31 cellular contexts compared by ENCODE assay signal in the genomic region with DNA sequence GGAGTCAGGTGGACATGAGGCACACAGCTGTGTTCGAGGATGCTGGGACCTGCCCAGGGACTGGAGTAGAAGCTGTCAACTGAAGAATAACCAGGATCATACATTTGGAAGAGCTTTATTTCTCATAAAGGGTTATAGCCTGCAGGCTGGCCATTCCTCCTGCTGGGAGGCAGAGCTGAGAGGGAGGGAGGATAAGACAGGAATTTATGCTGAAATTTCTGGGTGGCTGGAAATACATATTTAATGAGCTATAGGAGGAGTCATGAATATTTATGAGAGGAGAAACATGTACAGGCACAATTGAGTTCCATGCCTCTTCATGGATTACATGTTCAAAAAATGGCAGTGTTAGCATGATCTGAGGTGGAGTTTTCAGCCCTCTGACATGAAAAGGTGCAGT.
DNase-seq lines count a peak whose midpoint lies in the region; ATAC-seq and TF ChIP-seq lines count a peak whose summit lies in the region.
"Had no signal": no experiment of that assay in that cellular context is flagged by ENCODE, and none has a peak within 500 bp of the region (broad histone marks: within the 10 kb centered on the region; RNA-seq: fewer than 3 reads in every experiment).

No MANE protein-coding gene starts in this region.

- H3K4me1 ChIP-seq in mammary epithelial cell (ENCODE audit: insufficient read depth, low read length) (peaks cover 17% of the 10 kb centered on the region), Loucy (ENCODE audit: insufficient read depth, low read length, poor library complexity, severe bottlenecking) (peaks cover 61% of the 10 kb centered on the region), osteoblast (ENCODE audit: insufficient read depth, low read length) (no peaks in the 10 kb centered on the region)
- H3K4me1 ChIP-seq: adrenal gland had no signal

- H3K9me2 ChIP-seq in Loucy (replicated peaks; ENCODE audit: low read depth, low read length), result no peaks in the 10 kb centered on the region

- dilution Hi-C loops in mammary epithelial cell (cut with HindIII; ENCODE audit: low sequenced_read_pairs), result loop anchor here (5.0 kb wide), 1 partner anchor 43 kb away; no protein-coding TSS in a partner anchor

- no peaks in the 10 kb centered on the region for H3K27me3 Mint-ChIP-seq in MCF 10A (ENCODE audit: insufficient read depth, unreplicated experiment)
- H3K27me3 Mint-ChIP-seq in endothelial cell (ENCODE audit: unreplicated experiment), result peaks cover 11% of the 10 kb centered on the region
- H3K27me3 Mint-ChIP-seq in stimulated activated naive CD8-positive, alpha-beta T cell treated with anti-CD3 and anti-CD28 coated beads, Interleukin-15, amount 100 ng/mL, for 72 hours, result no peaks in the 10 kb centered on the region
- H3K27me3 Mint-ChIP-seq: dendritic cell treated with granulocyte-macrophage colony-stimulating factor and Interleukin-4, amounts not matched to agents 40 ng/mL and 50 ng/mL, for 4 days had no signal

- H3K4me1 Mint-ChIP-seq in MCF 10A (ENCODE audit: insufficient read depth, unreplicated experiment) (peaks cover 19% of the 10 kb centered on the region), endothelial cell (ENCODE audit: unreplicated experiment) (peaks cover 11% of the 10 kb centered on the region)
- peaks cover 26% of the 10 kb centered on the region for H3K4me1 Mint-ChIP-seq in stimulated activated naive CD8-positive, alpha-beta T cell treated with anti-CD3 and anti-CD28 coated beads, Interleukin-15, amount 100 ng/mL, for 72 hours
- H3K4me1 Mint-ChIP-seq: activated B cell treated with CpG ODN at 0.5 μM for 24 hours had no signal

- no peak for ATAC-seq in stimulated activated naive CD8-positive, alpha-beta T cell treated with anti-CD3 and anti-CD28 coated beads, Interleukin-15, amount 100 ng/mL, for 72 hours
- ATAC-seq in HG02588 (IDR thresholded peaks at IDR 0.05; ENCODE audit: unreplicated experiment), result no peak
- ATAC-seq: foreskin keratinocyte, heart right ventricle, left ventricle myocardium superior had no signal

- H3K9ac ChIP-seq in mammary epithelial cell (ENCODE audit: insufficient read depth, low read length) (no peak overlapping the region), Loucy (ENCODE audit: low read depth, low read length, poor library complexity, severe bottlenecking) (peak overlapping the region; percentile 30)
- H3K9ac ChIP-seq: BLaER1 treated with 17β-estradiol and CSF1 and Interleukin-3, amounts not matched to agents 10 nM and 100 nM had no signal

- POLR2A ChIA-PET in MCF 10A (lab: Yijun Ruan, JAX), result interaction anchor here (1.2 to 1.3 kb wide), 2 partner anchors 9 to 13 kb away, joined by 3 to 4 read pairs; no protein-coding TSS in a partner anchor

- no peaks in the 10 kb centered on the region for H3K27me3 ChIP-seq in mammary epithelial cell (ENCODE audit: insufficient read depth, low read length)
- H3K27me3 ChIP-seq in Loucy (ENCODE audit: insufficient read depth, low read length, poor library complexity, severe bottlenecking), result no peaks in the 10 kb centered on the region
- H3K27me3 ChIP-seq in osteoblast (ENCODE audit: insufficient read depth, low read length), result no peaks in the 10 kb centered on the region
- H3K27me3 ChIP-seq: adrenal gland; BLaER1 treated with 17β-estradiol and CSF1 and Interleukin-3, amounts not matched to agents 10 nM and 100 nM; foreskin keratinocyte; upper lobe of left lung had no signal

- H3K27ac ChIP-seq in mammary epithelial cell (ENCODE audit: insufficient read depth, low read depth, low read length) (no peak overlapping the region), osteoblast (ENCODE audit: low read depth, low read length) (no peak overlapping the region)
- H3K27ac ChIP-seq: adrenal gland, esophagus squamous epithelium, foreskin keratinocyte, heart right ventricle, upper lobe of left lung had no signal

- DNase-seq in MCF 10A (ENCODE audit: unreplicated experiment) (no peak), mammary epithelial cell (no peak), endothelial cell (ENCODE audit: low spot score) (no peak), osteoblast (ENCODE audit: insufficient read length, low spot score, missing footprints) (no peak)
- DNase-seq in stimulated activated naive CD8-positive, alpha-beta T cell treated with anti-CD3 and anti-CD28 coated beads, Interleukin-15, amount 100 ng/mL, for 72 hours, result no peak
- DNase-seq: activated B cell treated with CpG ODN at 0.5 μM for 24 hours; activated CD4-positive, alpha-beta T cell treated with anti-CD3 and anti-CD28 coated beads, Interleukin-2, amount 50 U/mL, for 1 hour; activated CD8-positive, alpha-beta memory T cell treated with anti-CD3 and anti-CD28 coated beads, Interleukin-2, amount 50 U/mL, for 4 hours; adrenal gland; Calu3; DMS79 treated with DMSO at 0.1 percent for 48 hours; esophagus squamous epithelium; foreskin keratinocyte; GF-D8; heart right ventricle; kidney; left ventricle myocardium superior; NCI-H1092; NCI-H187 treated with DMSO at 0.1 percent for 48 hours; NCI-H2171; NCI-H510A; occipital lobe; stimulated activated CD4-positive, alpha-beta T cell treated with anti-CD3 and anti-CD28 coated beads, Interleukin-15, amount 100 ng/mL, for 24 hours; stimulated activated CD4-positive, alpha-beta T cell treated with anti-CD3 and anti-CD28 coated beads, Interleukin-4, amount 100 ng/mL, for 4 hours; SW 1271; upper lobe of left lung had no signal

- no peaks in the 10 kb centered on the region for H3F3A ChIP-seq in Loucy (ENCODE audit: low read depth)

- H3K36me3 Mint-ChIP-seq in MCF 10A (ENCODE audit: insufficient read depth, unreplicated experiment), result peaks cover 6% of the 10 kb centered on the region
- peaks cover 20% of the 10 kb centered on the region for H3K36me3 Mint-ChIP-seq in endothelial cell (ENCODE audit: low read depth, unreplicated experiment)

- H3K4me2 ChIP-seq in mammary epithelial cell (ENCODE audit: insufficient read depth, low read depth, low read length) (no peak overlapping the region), Loucy (ENCODE audit: low read depth, low read length, poor library complexity, severe bottlenecking) (peak overlapping the region; percentile 49), osteoblast (ENCODE audit: insufficient read depth, low read length) (no peak overlapping the region)

- whole genome bisulfite sequencing in mammary epithelial cell (ENCODE audit: low coverage, missing lambda C conversion rate), result 92% methylated on average over 1 of the region's 1 CpG

- in situ Hi-C loops in mammary epithelial cell (cut with MboI; ENCODE audit: low sequenced_read_pairs in 2 of 2), result no loop called here

- TF ChIP-seq CTCF in MCF 10A (IDR thresholded peaks at IDR 0.05; ENCODE audit: unreplicated experiment) (no peak), mammary epithelial cell (conservative IDR thresholded peaks at IDR 0.05 in 1 of 2, IDR thresholded peaks at IDR 0.05 in 1 of 2; ENCODE audit: extremely low read depth in 1 of 2, insufficient read depth in 1 of 2, low read depth in 1 of 2, low read length in 2 of 2) (no peak), Loucy (conservative IDR thresholded peaks at IDR 0.05; ENCODE audit: low read length) (no peak), endothelial cell (IDR thresholded peaks at IDR 0.05; ENCODE audit: unreplicated experiment) (no peak), osteoblast (IDR thresholded peaks at IDR 0.05; ENCODE audit: extremely low read depth, low read depth, low read length) (no peak)

- no peaks in the 10 kb centered on the region for H3K9me3 ChIP-seq in mammary epithelial cell (replicated peaks; ENCODE audit: insufficient read depth, low read length)
- peaks cover 11% of the 10 kb centered on the region; the same call in 1 of the 2 replicates for H3K9me3 ChIP-seq in Loucy (ENCODE audit: insufficient read depth, low read depth, low read length)
- H3K9me3 ChIP-seq in osteoblast (ENCODE audit: low read depth, low read length), result no peaks in the 10 kb centered on the region
- H3K9me3 ChIP-seq: adrenal gland, esophagus squamous epithelium, heart right ventricle, upper lobe of left lung had no signal

- H3K4me3 ChIP-seq in mammary epithelial cell (replicated peaks in 1 of 3; ENCODE audit: insufficient read depth in 1 of 3, low read depth in 2 of 3, low read length in 3 of 3) (no peak overlapping the region), Loucy (ENCODE audit: low read length, poor library complexity, severe bottlenecking) (peak overlapping the region; percentile 26), osteoblast (ENCODE audit: insufficient read depth, low read length) (no peak overlapping the region)
- H3K4me3 ChIP-seq: adrenal gland; BLaER1 treated with 17β-estradiol and CSF1 and Interleukin-3, amounts not matched to agents 10 nM and 100 nM; esophagus squamous epithelium; heart right ventricle; upper lobe of left lung had no signal

- H3K27ac Mint-ChIP-seq in MCF 10A (ENCODE audit: low read depth, unreplicated experiment) (peak overlapping the region; percentile 80), endothelial cell (ENCODE audit: unreplicated experiment) (no peak overlapping the region)
- H3K27ac Mint-ChIP-seq in stimulated activated naive CD8-positive, alpha-beta T cell treated with anti-CD3 and anti-CD28 coated beads, Interleukin-15, amount 100 ng/mL, for 72 hours, result peak overlapping the region; percentile 15 to 85
- H3K27ac Mint-ChIP-seq: activated B cell treated with CpG ODN at 0.5 μM for 24 hours; dendritic cell treated with granulocyte-macrophage colony-stimulating factor and Interleukin-4, amounts not matched to agents 40 ng/mL and 50 ng/mL, for 4 days had no signal

- no peak overlapping the region for H2AFZ ChIP-seq in mammary epithelial cell (ENCODE audit: low read depth, low read length)
- no peak overlapping the region for H2AFZ ChIP-seq in Loucy (ENCODE audit: low read length)
- no peak overlapping the region for H2AFZ ChIP-seq in osteoblast (ENCODE audit: low read length)

- CTCF ChIA-PET in MCF 10A (lab: Yijun Ruan, JAX), result interaction anchor here (0.6 kb wide), 1 partner anchor 107 kb away, joined by 3 read pairs; no protein-coding TSS in a partner anchor
- CTCF ChIA-PET in mammary epithelial cell (lab: Charles Lee; ENCODE audit: low non-redundant PET), result no interaction called here

- H3K36me3 ChIP-seq in mammary epithelial cell (ENCODE audit: insufficient read depth, low read length), result no peaks in the 10 kb centered on the region
- no peaks in the 10 kb centered on the region for H3K36me3 ChIP-seq in Loucy (ENCODE audit: insufficient read depth, low read length)
- no peaks in the 10 kb centered on the region for H3K36me3 ChIP-seq in osteoblast (ENCODE audit: insufficient read depth, low read length)
- H3K36me3 ChIP-seq: adrenal gland; BLaER1 treated with 17β-estradiol and CSF1 and Interleukin-3, amounts not matched to agents 10 nM and 100 nM; esophagus squamous epithelium; heart right ventricle; upper lobe of left lung had no signal

- peaks cover 9% of the 10 kb centered on the region for H3K9me3 Mint-ChIP-seq in MCF 10A (ENCODE audit: unreplicated experiment)
- peaks cover 22% of the 10 kb centered on the region for H3K9me3 Mint-ChIP-seq in endothelial cell (ENCODE audit: unreplicated experiment)
- peaks cover 14 to 22% of the 10 kb centered on the region in 2 donors for H3K9me3 Mint-ChIP-seq in stimulated activated naive CD8-positive, alpha-beta T cell treated with anti-CD3 and anti-CD28 coated beads, Interleukin-15, amount 100 ng/mL, for 72 hours
- H3K9me3 Mint-ChIP-seq: activated B cell treated with CpG ODN at 0.5 μM for 24 hours had no signal

- H3K4me3 Mint-ChIP-seq in MCF 10A (ENCODE audit: unreplicated experiment) (no peak overlapping the region), endothelial cell (ENCODE audit: unreplicated experiment) (peak overlapping the region; percentile 65)
- peak overlapping the region in 1 of 2 donors; percentile 57 for H3K4me3 Mint-ChIP-seq in stimulated activated naive CD8-positive, alpha-beta T cell treated with anti-CD3 and anti-CD28 coated beads, Interleukin-15, amount 100 ng/mL, for 72 hours
- H3K4me3 Mint-ChIP-seq: activated B cell treated with CpG ODN at 0.5 μM for 24 hours; dendritic cell treated with granulocyte-macrophage colony-stimulating factor and Interleukin-4, amounts not matched to agents 40 ng/mL and 50 ng/mL, for 4 days; mesothelial cell of epicardium had no signal

- H3K79me2 ChIP-seq in mammary epithelial cell (ENCODE audit: insufficient read depth, low read length), result no peaks in the 10 kb centered on the region
- no peaks in the 10 kb centered on the region for H3K79me2 ChIP-seq in Loucy (ENCODE audit: insufficient read depth, low read length)
- H3K79me2 ChIP-seq in osteoblast (ENCODE audit: insufficient read depth, low read length), result no peaks in the 10 kb centered on the region

- intact Hi-C loops in MCF 10A (cut with micrococcal nuclease), result loop anchor here (10.0 kb wide), 1 partner anchor 165 kb away; no protein-coding TSS in a partner anchor
- intact Hi-C loops in mammary epithelial cell (cut with micrococcal nuclease), result loop anchor here (5.0 kb wide), 1 partner anchor 38 kb away; no protein-coding TSS in a partner anchor

- H4K20me1 ChIP-seq in mammary epithelial cell (ENCODE audit: insufficient read depth, low read length) (no peaks in the 10 kb centered on the region), Loucy (ENCODE audit: insufficient read depth, low read length, poor library complexity, severe bottlenecking) (no peaks in the 10 kb centered on the region), osteoblast (ENCODE audit: insufficient read depth, low read length) (no peaks in the 10 kb centered on the region)
- H4K20me1 ChIP-seq: BLaER1 treated with 17β-estradiol and CSF1 and Interleukin-3, amounts not matched to agents 10 nM and 100 nM had no signal

- BruUV-seq in MCF 10A (replicated peaks; lab: Mats Ljungman, UMichigan) (no TSS peak), mammary epithelial cell (replicated peaks; lab: Mats Ljungman, UMichigan) (no TSS peak)
